ENCODE assay signal across 8 cellular contexts in the genomic region with DNA sequence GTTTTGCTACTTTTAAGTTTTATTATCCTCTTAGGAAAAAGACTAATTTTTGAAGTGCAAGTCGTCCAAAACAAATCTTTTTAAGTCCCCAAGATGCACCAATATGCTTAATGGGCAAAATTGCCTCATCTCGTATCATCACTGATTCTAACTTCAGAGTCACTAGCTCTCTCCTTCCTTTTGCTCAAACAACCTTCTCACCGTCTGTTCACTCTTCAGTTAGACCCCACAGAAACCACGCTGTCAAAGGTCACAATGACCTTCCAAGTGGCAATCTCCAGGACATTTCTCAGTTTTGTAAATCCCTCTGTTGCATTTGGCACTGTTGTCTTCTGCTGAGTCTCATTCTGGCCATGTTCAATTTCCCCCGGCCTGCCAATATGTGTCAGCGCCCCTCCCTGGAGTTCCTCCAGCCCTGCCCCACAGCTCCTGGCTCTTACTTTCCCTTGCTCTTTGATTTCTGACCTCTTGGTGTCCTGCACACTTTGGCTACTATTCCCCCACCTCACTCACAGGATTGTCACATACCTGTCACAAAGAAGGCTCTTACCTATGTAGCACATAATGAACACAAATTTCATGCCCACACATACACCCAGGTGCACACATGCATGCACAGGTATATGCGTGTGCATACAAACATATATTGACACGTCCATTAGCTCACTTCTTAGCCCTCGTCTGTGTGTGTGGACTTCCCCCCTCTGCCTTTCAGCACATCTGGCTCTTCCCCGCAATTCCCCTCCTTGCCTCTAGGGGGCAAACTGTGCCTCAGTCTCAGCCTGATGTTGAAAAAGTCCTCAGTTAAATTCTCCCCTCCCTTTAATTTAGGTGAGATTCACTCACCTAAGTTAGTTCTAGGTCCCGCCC.
DNase-seq lines count a peak whose midpoint lies in the region; ATAC-seq and TF ChIP-seq lines count a peak whose summit lies in the region.

No MANE protein-coding gene starts in this region.

- no peak overlapping the region; the same call in 1 of the 2 replicates for H2AFZ ChIP-seq in OCI-LY3 (ENCODE audit: low read depth, low read length)

- intact Hi-C loops in heart right ventricle (cut with DNase I) = loop anchor here in 6 of 10 donors (1.0 to 10.0 kb wide), 5 partner anchors 21 to 361 kb away; no protein-coding TSS in a partner anchor

- H3K9me3 ChIP-seq in OCI-LY3 (ENCODE audit: insufficient read depth, low read length) (no peaks in the 10 kb centered on the region), heart right ventricle (no peaks in the 10 kb centered on the region)

- H3K4me3 ChIP-seq in OCI-LY3 (ENCODE audit: low read length) = no peak overlapping the region
- no peak overlapping the region for H3K4me3 ChIP-seq in heart right ventricle

- peak; percentile 90 for TF ChIP-seq CTCF in OCI-LY3 (IDR thresholded peaks at IDR 0.05; ENCODE audit: low read depth, low read length)
- peak; percentile 51 to 94 (median 78) for TF ChIP-seq CTCF in heart right ventricle (IDR thresholded peaks at IDR 0.05)

- H3K4me3 Mint-ChIP-seq in activated T-cell treated with anti-CD3 and anti-CD28 coated beads, Interleukin-2, amount 50 U/mL, for 4 hours = no peak overlapping the region

- H3K27me3 Mint-ChIP-seq in activated T-cell treated with anti-CD3 and anti-CD28 coated beads, Interleukin-2, amount 50 U/mL, for 4 hours (ENCODE audit: low read depth) = peaks cover 2% of the 10 kb centered on the region

- H3K4me2 ChIP-seq in OCI-LY3 (ENCODE audit: low read length) = peak overlapping the region; percentile 31

- no peaks in the 10 kb centered on the region for H4K20me1 ChIP-seq in OCI-LY3 (ENCODE audit: insufficient read depth, low read length)

- H3K27ac ChIP-seq in OCI-LY3 (ENCODE audit: low read length) (no peak overlapping the region), heart right ventricle (no peak overlapping the region)

- H3K36me3 ChIP-seq in OCI-LY3 (replicated peaks; ENCODE audit: low read depth, low read length) (no peaks in the 10 kb centered on the region), heart right ventricle (no peaks in the 10 kb centered on the region)

- H3K36me3 Mint-ChIP-seq in activated T-cell treated with anti-CD3 and anti-CD28 coated beads, Interleukin-2, amount 50 U/mL, for 4 hours (ENCODE audit: insufficient read depth) = no peaks in the 10 kb centered on the region

- no peaks in the 10 kb centered on the region for H3K9me3 Mint-ChIP-seq in activated T-cell treated with anti-CD3 and anti-CD28 coated beads, Interleukin-2, amount 50 U/mL, for 4 hours

- no peak overlapping the region for H3K9ac ChIP-seq in OCI-LY3 (ENCODE audit: low read length)

- H3K4me1 ChIP-seq in OCI-LY3 (ENCODE audit: low read length) = peaks cover 11% of the 10 kb centered on the region
- peaks cover 0 to 15% (median 0%) of the 10 kb centered on the region in 9 donors for H3K4me1 ChIP-seq in heart right ventricle

- H3K4me1 Mint-ChIP-seq in activated T-cell treated with anti-CD3 and anti-CD28 coated beads, Interleukin-2, amount 50 U/mL, for 4 hours (ENCODE audit: low read depth) = no peaks in the 10 kb centered on the region

- 51 to 65% methylated on average over 11 of the region's 11 CpGs for WGBS in heart right ventricle, 2 donors

- peak; percentile 84 for ATAC-seq in HG02870 (IDR thresholded peaks at IDR 0.05; ENCODE audit: unreplicated experiment)
- peak; percentile 69 to 84 for ATAC-seq in activated T-cell treated with anti-CD3 and anti-CD28 coated beads, Interleukin-2, amount 50 U/mL, for 4 hours
- peak in 1 of 8 donors; percentile 42 for ATAC-seq in heart right ventricle

- H3K27me3 ChIP-seq in OCI-LY3 (ENCODE audit: low read depth, low read length) = peaks cover 9% of the 10 kb centered on the region; the same call in 1 of the 2 replicates
- peaks cover 0 to 6% (median 0%) of the 10 kb centered on the region in 7 donors for H3K27me3 ChIP-seq in heart right ventricle

- peak; percentile 8 for DNase-seq in NCI-H345 (lab: John Stamatoyannopoulos, UW)
- DNase-seq in NCI-H345 treated with DMSO at 0.1 percent for 48 hours (lab: John Stamatoyannopoulos, UW; ENCODE audit: unreplicated experiment) = no peak
- peak; percentile 57 for DNase-seq in activated T-cell treated with anti-CD3 and anti-CD28 coated beads, Interleukin-2, amount 50 U/mL, for 4 hours
- peak in 1 of 2 donors; percentile 19 for DNase-seq in heart right ventricle
- peak; percentile 17 to 37 for DNase-seq in stimulated activated CD4-positive, alpha-beta T cell treated with anti-CD3 and anti-CD28 coated beads, Interleukin-15, amount 100 ng/mL, for 1 hour (ENCODE audit: low read depth in 1 of 2, low spot score in 1 of 2)
- no peak for DNase-seq in NCI-H1694 treated with DMSO at 0.1 percent for 48 hours (lab: John Stamatoyannopoulos, UW)

- no peaks in the 10 kb centered on the region for H3K79me2 ChIP-seq in OCI-LY3 (ENCODE audit: low read length)

Comparison
In these comparisons a context has a peak if more than half of its experiments do, and no peak if none do; other contexts are left out.
1. DNase-seq: peak in NCI-H345 (single experiment), activated T-cell treated with anti-CD3 and anti-CD28 coated beads, Interleukin-2, amount 50 U/mL, for 4 hours (single experiment) and stimulated activated CD4-positive, alpha-beta T cell treated with anti-CD3 and anti-CD28 coated beads, Interleukin-15, amount 100 ng/mL, for 1 hour (2 of 2); none in NCI-H345 treated with DMSO at 0.1 percent for 48 hours (single experiment) and NCI-H1694 treated with DMSO at 0.1 percent for 48 hours (single experiment).